In the genomic region with DNA sequence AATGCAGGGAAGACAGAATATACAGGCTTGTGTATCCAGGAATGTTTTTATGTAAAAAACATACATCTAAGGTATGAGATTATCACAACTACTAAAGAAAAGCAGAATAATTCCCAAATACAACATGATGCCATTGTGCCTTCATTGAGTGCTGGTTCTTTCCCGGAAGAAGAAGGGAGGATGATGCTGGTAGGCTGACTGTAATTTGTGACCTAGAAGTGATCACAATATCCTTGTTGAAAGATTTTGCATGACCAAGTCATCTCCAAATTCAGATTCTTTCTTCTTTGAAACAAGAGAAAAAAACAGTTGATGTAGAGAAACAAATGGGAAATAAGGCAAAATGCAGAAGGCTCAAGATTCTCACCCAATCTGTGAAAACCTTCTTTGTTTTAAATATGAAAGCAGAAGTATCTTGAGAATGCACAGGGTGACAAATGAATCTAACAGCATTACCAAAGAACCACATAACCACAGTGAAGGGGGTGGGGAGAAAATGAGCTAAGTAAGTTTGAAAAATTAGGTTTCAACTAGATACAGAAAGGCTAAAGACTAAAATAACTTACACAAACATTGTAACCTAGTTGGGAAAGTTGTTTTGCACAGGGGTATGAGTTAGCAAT, we compare ENCODE assay signal across 9 cellular contexts. TPM values are rescaled to one million over a fixed set of nuclear protein-coding genes. Genes with fewer than 3 reads are reported as not detected.
DNase-seq lines count a peak whose midpoint lies in the region; ATAC-seq lines count a peak whose summit lies in the region.
"Had no signal": no experiment of that assay in that cellular context is flagged by ENCODE, and none has a peak within 500 bp of the region (broad histone marks: within the 10 kb centered on the region; RNA-seq: fewer than 3 reads in every experiment).

No MANE protein-coding gene starts in this region.

- no peaks in the 10 kb centered on the region for H3K27me3 ChIP-seq in H7 (ENCODE audit: control insufficient read depth, insufficient read depth, low read length)
- H3K27me3 ChIP-seq: transverse colon had no signal

- DNase-seq in GF-D8 (lab: John Stamatoyannopoulos, UW) (peak; percentile 64), NCI-H510A treated with DMSO at 0.1 percent for 48 hours (lab: John Stamatoyannopoulos, UW) (no peak), cortex of kidney (lab: John Stamatoyannopoulos, UW) (no peak), COLO668 (lab: John Stamatoyannopoulos, UW; ENCODE audit: unreplicated experiment) (no peak), H7 (no peak)
- no peak for DNase-seq in activated naive CD8-positive, alpha-beta T cell treated with anti-CD3 and anti-CD28 coated beads, Interleukin-2, amount 50 U/mL, for 24 hours
- DNase-seq: transverse colon had no signal

- H3K9me3 Mint-ChIP-seq in activated naive CD8-positive, alpha-beta T cell treated with anti-CD3 and anti-CD28 coated beads, Interleukin-2, amount 50 U/mL, for 24 hours = no peaks in the 10 kb centered on the region

- peak overlapping the region; percentile 17 for H3K27ac Mint-ChIP-seq in activated naive CD8-positive, alpha-beta T cell treated with anti-CD3 and anti-CD28 coated beads, Interleukin-2, amount 50 U/mL, for 24 hours

- H3K36me3 ChIP-seq in H7 (replicated peaks; ENCODE audit: control insufficient read depth, insufficient read depth, low read length) = no peaks in the 10 kb centered on the region; the same call in none of the 2 replicates

- no peak overlapping the region for H3K4me3 Mint-ChIP-seq in activated naive CD8-positive, alpha-beta T cell treated with anti-CD3 and anti-CD28 coated beads, Interleukin-2, amount 50 U/mL, for 24 hours

- no peak overlapping the region for H3K4me3 ChIP-seq in H7 (ENCODE audit: insufficient read depth, low read depth, low read length)
- H3K4me3 ChIP-seq: transverse colon had no signal

- peak; percentile 72 for ATAC-seq in GM21360 (IDR thresholded peaks at IDR 0.05; ENCODE audit: unreplicated experiment)
- ATAC-seq in HG03460 (IDR thresholded peaks at IDR 0.05; ENCODE audit: unreplicated experiment) = peak; percentile 78
- ATAC-seq in activated naive CD8-positive, alpha-beta T cell treated with anti-CD3 and anti-CD28 coated beads, Interleukin-2, amount 50 U/mL, for 24 hours = no peak

- H3K4me1 Mint-ChIP-seq in activated naive CD8-positive, alpha-beta T cell treated with anti-CD3 and anti-CD28 coated beads, Interleukin-2, amount 50 U/mL, for 24 hours = peaks cover 23% of the 10 kb centered on the region

- peaks cover 49% of the 10 kb centered on the region for H3K36me3 Mint-ChIP-seq in activated naive CD8-positive, alpha-beta T cell treated with anti-CD3 and anti-CD28 coated beads, Interleukin-2, amount 50 U/mL, for 24 hours (ENCODE audit: low read depth)

- H3K27me3 Mint-ChIP-seq in activated naive CD8-positive, alpha-beta T cell treated with anti-CD3 and anti-CD28 coated beads, Interleukin-2, amount 50 U/mL, for 24 hours = no peaks in the 10 kb centered on the region

RNA-seq across cellular contexts. Expression of gene MRE11, which starts 20.4 kb away (rescaled TPM):
- 14.8 and 18.5 TPM in 2 replicates for total RNA-seq in H7 (2014; rRNA removed; shearing (Covaris generic))

RNA-seq across cellular contexts. Expression of gene ANKRD49, which starts 20.5 kb away (rescaled TPM):
- total RNA-seq in H7 (2014; rRNA removed; shearing (Covaris generic)) = 10.0 and 18.2 TPM in 2 replicates

RNA-seq across cellular contexts. Expression of gene C11orf97, which starts 39.0 kb away (rescaled TPM):
- not detected in 2 replicates for total RNA-seq in H7 (2014; rRNA removed; shearing (Covaris generic))
- total RNA-seq: transverse colon had no signal
